In the genomic region with DNA sequence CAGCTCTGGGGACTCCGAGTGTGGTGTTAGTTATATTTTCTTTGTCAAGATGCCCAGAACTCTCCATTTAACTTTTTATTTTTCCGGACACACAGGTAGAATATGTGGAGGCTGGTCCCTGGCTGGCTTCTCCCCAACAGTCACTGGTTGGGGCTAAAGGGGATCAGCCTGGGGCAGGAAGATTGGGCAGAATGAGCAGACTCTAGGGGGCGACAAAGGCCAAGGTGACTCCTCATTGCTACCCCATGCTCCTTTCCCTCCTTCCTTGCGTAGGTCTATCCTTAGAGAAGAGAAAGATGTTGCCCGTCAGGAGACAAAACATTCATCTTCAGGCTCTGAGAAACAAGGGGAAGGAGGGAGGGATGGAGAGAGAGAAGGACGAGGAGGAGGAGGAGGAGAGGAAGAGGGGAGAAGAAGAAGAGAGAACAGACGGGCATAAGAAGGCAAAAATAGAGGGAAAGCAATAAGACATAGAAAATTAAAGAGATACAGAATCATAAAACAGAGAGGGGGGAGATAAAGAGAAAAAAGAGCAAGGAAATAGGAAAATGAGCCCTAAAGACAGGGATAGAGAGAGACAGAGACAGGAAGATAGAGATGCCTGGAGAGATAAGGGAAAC, we compare ENCODE assay signal across 8 cellular contexts.
DNase-seq lines count a peak whose midpoint lies in the region; ATAC-seq and TF ChIP-seq lines count a peak whose summit lies in the region.

No MANE protein-coding gene starts in this region.

- peak; percentile 52 for TF ChIP-seq CTCF in Loucy (conservative IDR thresholded peaks at IDR 0.05; ENCODE audit: low read length)
- peak; percentile 29 to 35 for TF ChIP-seq CTCF in brain (conservative IDR thresholded peaks at IDR 0.05)
- TF ChIP-seq CTCF in neural crest cell (conservative IDR thresholded peaks at IDR 0.05), result peak; percentile 59

- H3K79me2 ChIP-seq in Loucy (ENCODE audit: insufficient read depth, low read length), result no peaks in the 10 kb centered on the region

- no peak overlapping the region for H2AFZ ChIP-seq in Loucy (ENCODE audit: low read length)

- H3K4me2 ChIP-seq in Loucy (ENCODE audit: low read depth, low read length, poor library complexity, severe bottlenecking), result no peak overlapping the region

- peaks cover 10% of the 10 kb centered on the region; the same call in 1 of the 2 replicates for H3K9me3 ChIP-seq in Loucy (ENCODE audit: insufficient read depth, low read depth, low read length)

- no peak for ATAC-seq in HG03045 (IDR thresholded peaks at IDR 0.05; ENCODE audit: unreplicated experiment)
- ATAC-seq in GM19351 (IDR thresholded peaks at IDR 0.05; ENCODE audit: unreplicated experiment), result no peak

- H3K4me1 ChIP-seq in Loucy (ENCODE audit: insufficient read depth, low read length, poor library complexity, severe bottlenecking), result no peaks in the 10 kb centered on the region

- H3K36me3 Mint-ChIP-seq in brain, result no peaks in the 10 kb centered on the region
- H3K36me3 Mint-ChIP-seq in neural crest cell (ENCODE audit: low read depth), result peaks cover 6% of the 10 kb centered on the region

- DNase-seq in NCI-H2107 treated with DMSO at 0.1 percent for 48 hours (lab: John Stamatoyannopoulos, UW; ENCODE audit: unreplicated experiment) (peak; percentile 51), NCI-H2107 (lab: John Stamatoyannopoulos, UW) (no peak), neural crest cell (ENCODE audit: low read depth, low spot score) (no peak), SKM-1 treated with dmso at 0.1 percent for 144 hours (lab: John Stamatoyannopoulos, UW; ENCODE audit: unreplicated experiment) (no peak)

- H3K36me3 ChIP-seq in Loucy (ENCODE audit: insufficient read depth, low read length), result no peaks in the 10 kb centered on the region

- H3K9me2 ChIP-seq in Loucy (replicated peaks; ENCODE audit: low read depth, low read length), result no peaks in the 10 kb centered on the region

- H3K27ac Mint-ChIP-seq in brain (no peak overlapping the region), neural crest cell (ENCODE audit: unreplicated experiment) (no peak overlapping the region)

- H3K4me1 Mint-ChIP-seq in brain (peaks cover 4% of the 10 kb centered on the region), neural crest cell (peaks cover 23% of the 10 kb centered on the region)

- H3K9ac ChIP-seq in Loucy (ENCODE audit: low read depth, low read length, poor library complexity, severe bottlenecking), result no peak overlapping the region

- H3K4me3 Mint-ChIP-seq in brain (no peak overlapping the region), neural crest cell (no peak overlapping the region)

- peaks cover 12 to 25% (median 19%) of the 10 kb centered on the region in 5 experiments for H3K9me3 Mint-ChIP-seq in brain
- H3K9me3 Mint-ChIP-seq in neural crest cell, result peaks cover 10% of the 10 kb centered on the region

- H4K20me1 ChIP-seq in Loucy (ENCODE audit: insufficient read depth, low read length, poor library complexity, severe bottlenecking), result no peaks in the 10 kb centered on the region

- H3K4me3 ChIP-seq in Loucy (ENCODE audit: low read length, poor library complexity, severe bottlenecking), result no peak overlapping the region

- H3F3A ChIP-seq in Loucy (ENCODE audit: low read depth), result no peaks in the 10 kb centered on the region

- H3K27me3 Mint-ChIP-seq in brain (peaks cover 53% of the 10 kb centered on the region), neural crest cell (ENCODE audit: low read depth) (peaks cover 7% of the 10 kb centered on the region)

- H3K27me3 ChIP-seq in Loucy (ENCODE audit: insufficient read depth, low read length, poor library complexity, severe bottlenecking), result no peaks in the 10 kb centered on the region
